In the genomic region with DNA sequence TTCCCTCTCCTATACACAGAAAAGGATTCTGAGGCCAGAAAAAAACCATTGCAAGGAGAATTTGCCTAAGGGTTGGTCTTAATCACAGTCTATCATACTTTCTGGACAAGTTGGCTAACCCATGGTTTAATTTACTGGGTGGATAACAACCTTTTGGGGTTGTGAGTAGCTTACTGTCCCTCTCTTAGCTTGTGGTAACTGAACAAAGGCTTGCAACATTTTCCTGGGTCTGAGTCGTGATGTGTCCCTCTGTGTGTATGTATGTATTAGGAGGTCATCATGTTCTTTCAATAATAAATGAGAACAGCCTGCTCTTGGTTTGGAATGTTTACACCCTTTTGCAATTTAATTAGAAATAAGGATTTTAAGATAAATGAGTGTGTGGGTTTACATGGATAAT, we compare ENCODE assay signal across 23 cellular contexts. TPM values are rescaled to one million over a fixed set of nuclear protein-coding genes. Genes with fewer than 3 reads are reported as not detected.
"Had no signal": no experiment of that assay in that cellular context is flagged by ENCODE, and none has a peak within 500 bp of the region (broad histone marks: within the 10 kb centered on the region; RNA-seq: fewer than 3 reads in every experiment).

No MANE protein-coding gene starts in this region.

- H3K36me3 ChIP-seq: gastrocnemius medialis, ovary, right lobe of liver, stomach, thyroid gland, upper lobe of left lung had no signal

- ATAC-seq: gastrocnemius medialis; left lobe of liver; naive thymus-derived CD8-positive, alpha-beta T cell; psoas muscle had no signal

- H3K27ac ChIP-seq: dorsolateral prefrontal cortex, gastrocnemius medialis, ovary, psoas muscle, right lobe of liver, stomach, thyroid gland, upper lobe of left lung had no signal

- H3K9me3 ChIP-seq: gastrocnemius medialis, ovary, psoas muscle, right lobe of liver, stomach, thyroid gland, upper lobe of left lung had no signal

- H3K27me3 ChIP-seq: dorsolateral prefrontal cortex, gastrocnemius medialis, ovary, right lobe of liver, stomach, thyroid gland, upper lobe of left lung had no signal

- H3K4me2 ChIP-seq: smooth muscle cell had no signal

- H3K4me1 ChIP-seq: gastrocnemius medialis, psoas muscle, stomach, thyroid gland, upper lobe of left lung had no signal

- DNase-seq: dorsolateral prefrontal cortex; effector CD4-positive, alpha-beta T cell; gastrocnemius medialis; head of caudate nucleus; mesenchymal stem cell; midbrain; naive thymus-derived CD8-positive, alpha-beta T cell; nephron progenitor cell; occipital lobe; ovary; posterior cingulate gyrus; psoas muscle; right lobe of liver; stimulated activated CD4-positive, alpha-beta T cell treated with anti-CD3 and anti-CD28 coated beads, Interleukin-12 subunit alpha, Interleukin-12 subunit beta, amount 100 ng/mL, for 4 hours; stimulated activated CD4-positive, alpha-beta T cell treated with anti-CD3 and anti-CD28 coated beads, Interleukin-1b, Interleukin-23, amount 100 ng/mL, for 48 hours; stimulated activated CD4-positive, alpha-beta T cell treated with anti-CD3 and anti-CD28 coated beads, Interleukin-4, amount 100 ng/mL, for 1 hour; stimulated activated CD8-positive, alpha-beta memory T cell treated with anti-CD3 and anti-CD28 coated beads, Interleukin-4, amount 100 ng/mL, for 48 hours; stimulated activated naive CD4-positive, alpha-beta T cell treated with Interleukin-2 at 50 U/mL for 16 hours; stomach; thyroid gland; upper lobe of left lung had no signal

- H3K4me3 ChIP-seq: dorsolateral prefrontal cortex, gastrocnemius medialis, ovary, psoas muscle, right lobe of liver, smooth muscle cell, stomach, thyroid gland, upper lobe of left lung had no signal

RNA-seq across cellular contexts. Expression of a gene that starts 36.7 kb away (rescaled TPM):
- polyA plus RNA-seq: naive thymus-derived CD8-positive, alpha-beta T cell had no signal
